ENCODE assay signal across 16 cellular contexts in genomic region chr3:46124216-46125143, GRCh38.
DNase-seq lines count a peak whose midpoint lies in the region; ATAC-seq and TF ChIP-seq lines count a peak whose summit lies in the region.
"Had no signal": no experiment of that assay in that cellular context is flagged by ENCODE, and none has a peak within 500 bp of the region (broad histone marks: within the 10 kb centered on the region; RNA-seq: fewer than 3 reads in every experiment).

No MANE protein-coding gene starts in this region.

- H3K27ac Mint-ChIP-seq in stimulated activated naive CD8-positive, alpha-beta T cell treated with anti-CD3 and anti-CD28 coated beads, Interleukin-15, amount 100 ng/mL, for 72 hours: no peak overlapping the region
- H3K27ac Mint-ChIP-seq: activated T-helper 17 cell treated with anti-CD3 and anti-CD28 coated beads, Interleukin-2, amount 50 U/mL, for 72 hours; T-helper 2 cell treated with Interferon-gamma antibody and Interleukin-4, amounts not matched to agents 5 μg/mL and 100 μg/mL, for 36 hours had no signal

- H3K9me3 Mint-ChIP-seq in stimulated activated naive CD8-positive, alpha-beta T cell treated with anti-CD3 and anti-CD28 coated beads, Interleukin-15, amount 100 ng/mL, for 72 hours: no peaks in the 10 kb centered on the region
- H3K9me3 Mint-ChIP-seq: activated T-helper 17 cell treated with anti-CD3 and anti-CD28 coated beads, Interleukin-2, amount 50 U/mL, for 72 hours; T-helper 2 cell treated with Interferon-gamma antibody and Interleukin-4, amounts not matched to agents 5 μg/mL and 100 μg/mL, for 36 hours had no signal

- peaks cover 5% of the 10 kb centered on the region for H3K4me1 Mint-ChIP-seq in stimulated activated naive CD8-positive, alpha-beta T cell treated with anti-CD3 and anti-CD28 coated beads, Interleukin-15, amount 100 ng/mL, for 72 hours

- H3K27me3 Mint-ChIP-seq in stimulated activated naive CD8-positive, alpha-beta T cell treated with anti-CD3 and anti-CD28 coated beads, Interleukin-15, amount 100 ng/mL, for 72 hours: peaks cover 56% of the 10 kb centered on the region

- no peak for TF ChIP-seq CTCF in fibroblast of villous mesenchyme (IDR thresholded peaks at IDR 0.05; ENCODE audit: insufficient read depth, low read depth, low read length)

- H3K4me3 Mint-ChIP-seq in stimulated activated naive CD8-positive, alpha-beta T cell treated with anti-CD3 and anti-CD28 coated beads, Interleukin-15, amount 100 ng/mL, for 72 hours: no peak overlapping the region
- H3K4me3 Mint-ChIP-seq: activated T-helper 17 cell treated with anti-CD3 and anti-CD28 coated beads, Interleukin-2, amount 50 U/mL, for 72 hours; T-helper 2 cell treated with Interferon-gamma antibody and Interleukin-4, amounts not matched to agents 5 μg/mL and 100 μg/mL, for 36 hours had no signal

- H3K4me3 ChIP-seq in fibroblast of villous mesenchyme (ENCODE audit: low read depth, low read length): no peak overlapping the region
- H3K4me3 ChIP-seq: SJSA1 had no signal

- DNase-seq in EL: peak; percentile 60
- DNase-seq in RPMI7951 (ENCODE audit: low read depth): peak; percentile 78
- peak; percentile 89 for DNase-seq in fibroblast of villous mesenchyme (ENCODE audit: low read depth)
- no peak for DNase-seq in sciatic nerve (ENCODE audit: low spot score)
- no peak for DNase-seq in stimulated activated naive CD8-positive, alpha-beta T cell treated with anti-CD3 and anti-CD28 coated beads, Interleukin-15, amount 100 ng/mL, for 72 hours
- no peak for DNase-seq in GDM1 (lab: John Stamatoyannopoulos, UW)
- DNase-seq: amniotic stem cell; left cardiac atrium; posterior cingulate gyrus; stimulated activated naive CD8-positive, alpha-beta T cell treated with anti-CD3 and anti-CD28 coated beads, Interleukin-15, Interleukin-2, amounts not matched to agents 100 U/mL and 50 U/mL, for 24 hours had no signal

- ATAC-seq in sciatic nerve: peak; percentile 86
- ATAC-seq in GM18868 (IDR thresholded peaks at IDR 0.05; ENCODE audit: unreplicated experiment): no peak
- ATAC-seq in HG03432 (IDR thresholded peaks at IDR 0.05; ENCODE audit: unreplicated experiment): no peak
- no peak for ATAC-seq in stimulated activated naive CD8-positive, alpha-beta T cell treated with anti-CD3 and anti-CD28 coated beads, Interleukin-15, amount 100 ng/mL, for 72 hours
- ATAC-seq: activated CD4-positive, CD25-positive, alpha-beta regulatory T cell treated with anti-CD3 and anti-CD28 coated beads, Interleukin-2, amount 50 U/mL, for 24 hours; activated T-helper 17 cell treated with anti-CD3 and anti-CD28 coated beads, Interleukin-2, amount 50 U/mL, for 72 hours; stimulated activated naive CD8-positive, alpha-beta T cell treated with anti-CD3 and anti-CD28 coated beads, Interleukin-15, Interleukin-2, amounts not matched to agents 100 U/mL and 50 U/mL, for 24 hours had no signal

- intact Hi-C loops in sciatic nerve (cut with DNase I): no loop called here

Comparison
In these comparisons a context has a peak if more than half of its experiments do, and no peak if none do; other contexts are left out.
1. DNase-seq: peak in EL (single experiment), RPMI7951 (single experiment) and fibroblast of villous mesenchyme (single experiment); none in sciatic nerve (single experiment), stimulated activated naive CD8-positive, alpha-beta T cell treated with anti-CD3 and anti-CD28 coated beads, Interleukin-15, amount 100 ng/mL, for 72 hours (0 of 2) and GDM1 (single experiment).